In the genomic region with DNA sequence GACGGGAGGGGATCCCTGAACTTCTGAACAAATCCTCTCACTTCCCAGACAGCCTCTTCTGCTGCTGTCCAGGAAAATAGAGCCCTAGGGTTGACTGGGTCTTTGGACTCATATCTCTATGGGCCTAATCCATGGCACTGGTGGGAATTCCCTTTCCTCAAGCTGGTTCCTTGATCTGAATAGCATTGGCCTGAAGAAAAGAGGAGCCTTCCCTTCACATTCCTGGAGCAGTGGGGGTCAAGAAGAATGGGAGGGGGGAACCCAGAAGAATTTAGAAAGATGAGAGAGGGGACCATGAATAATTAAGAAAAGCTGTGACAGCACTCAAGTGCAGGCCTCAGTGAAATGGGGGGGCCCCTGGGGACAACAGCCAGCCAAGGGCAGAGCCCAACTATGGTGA, we compare ENCODE assay signal across 16 cellular contexts.
A peak's percentile ranks its signal among the peaks of the same experiment; 100 is the strongest.
DNase-seq lines count a peak whose midpoint lies in the region; ATAC-seq and TF ChIP-seq lines count a peak whose summit lies in the region.
"Had no signal": no experiment of that assay in that cellular context is flagged by ENCODE, and none has a peak within 500 bp of the region (broad histone marks: within the 10 kb centered on the region; RNA-seq: fewer than 3 reads in every experiment).

No MANE protein-coding gene starts in this region.

- H3K4me3 ChIP-seq in H7 (ENCODE audit: insufficient read depth, low read depth, low read length) (no peak overlapping the region), esophagus muscularis mucosa (no peak overlapping the region), muscle layer of duodenum (ENCODE audit: low read depth in 1 of 2, low read length in 2 of 2) (no peak overlapping the region), transverse colon (no peak overlapping the region)
- H3K4me3 ChIP-seq: SJSA1 had no signal

- DNase-seq in H7 (peak; percentile 45), esophagus muscularis mucosa (ENCODE audit: extremely low spot score) (no peak), transverse colon (no peak), H4 (ENCODE audit: low spot score) (no peak), NCI-H774 (lab: John Stamatoyannopoulos, UW) (no peak)
- no peak for DNase-seq in activated CD4-positive, alpha-beta T cell treated with anti-CD3 and anti-CD28 coated beads for 36 hours
- DNase-seq: ACHN; Caco-2; CD4-positive, CD25-positive, alpha-beta regulatory T cell; DMS153; NCI-H1048; NCI-H146; NCI-H2081; NCI-H82 had no signal

- H3K9me3 ChIP-seq in esophagus muscularis mucosa (no peaks in the 10 kb centered on the region), muscle layer of duodenum (ENCODE audit: control insufficient read depth in 1 of 2, low read length in 2 of 2) (no peaks in the 10 kb centered on the region), transverse colon (no peaks in the 10 kb centered on the region)
- H3K9me3 ChIP-seq: Caco-2, SJSA1 had no signal

- POLR2A ChIA-PET in activated CD4-positive, alpha-beta T cell treated with anti-CD3 and anti-CD28 coated beads for 36 hours (lab: Charles Lee), result no interaction called here

- H3K9me3 Mint-ChIP-seq in activated CD4-positive, alpha-beta T cell treated with anti-CD3 and anti-CD28 coated beads for 36 hours (ENCODE audit: low read depth), result no peaks in the 10 kb centered on the region
- H3K9me3 Mint-ChIP-seq: CD4-positive, CD25-positive, alpha-beta regulatory T cell had no signal

- H3K36me3 ChIP-seq in H7 (replicated peaks; ENCODE audit: control insufficient read depth, insufficient read depth, low read length) (no peaks in the 10 kb centered on the region), esophagus muscularis mucosa (peaks cover 16 to 60% (median 31%) of the 10 kb centered on the region in 4 donors), muscle layer of duodenum (ENCODE audit: control insufficient read depth in 1 of 2, insufficient read depth in 2 of 2, low read length in 2 of 2) (peaks cover 26 to 51% of the 10 kb centered on the region in 2 donors), transverse colon (peaks cover 0 to 14% (median 2%) of the 10 kb centered on the region in 4 donors)

- H3K27ac ChIP-seq in esophagus muscularis mucosa (replicated peaks in 1 of 4), result peak overlapping the region; percentile 17 to 56 (median 36)
- peak overlapping the region; percentile 57 for H3K27ac ChIP-seq in muscle layer of duodenum (ENCODE audit: low read length)
- H3K27ac ChIP-seq in transverse colon, result peak overlapping the region; percentile 15 to 87 (median 34)
- H3K27ac ChIP-seq: SJSA1 had no signal

- TF ChIP-seq EP300 in esophagus muscularis mucosa (IDR thresholded peaks at IDR 0.05) (no peak), transverse colon (IDR thresholded peaks at IDR 0.05; ENCODE audit: low read depth) (no peak)

- WGBS in esophagus muscularis mucosa, result 100% methylated on average over 1 of the region's 1 CpG
- 94 to 100% methylated on average over 1 of the region's 1 CpG for whole genome bisulfite sequencing in transverse colon (ENCODE audit: low coverage in 1 of 2), 2 donors

- H3K27ac Mint-ChIP-seq in activated CD4-positive, alpha-beta T cell treated with anti-CD3 and anti-CD28 coated beads for 36 hours, result no peak overlapping the region
- H3K27ac Mint-ChIP-seq: CD4-positive, CD25-positive, alpha-beta regulatory T cell had no signal

- intact Hi-C loops in esophagus muscularis mucosa (cut with DNase I), result no loop called here
- intact Hi-C loops in transverse colon (cut with DNase I; ENCODE audit: low total_unique reads), result no loop called here
- intact Hi-C loops in activated CD4-positive, alpha-beta T cell treated with anti-CD3 and anti-CD28 coated beads for 36 hours (cut with DNase I, micrococcal nuclease), result no loop called here

- no peak for TF ChIP-seq POLR2A in esophagus muscularis mucosa (IDR thresholded peaks at IDR 0.05; ENCODE audit: low read depth)
- TF ChIP-seq POLR2A in transverse colon (IDR thresholded peaks at IDR 0.05), result no peak

- peaks cover 11% of the 10 kb centered on the region for H3K36me3 Mint-ChIP-seq in activated CD4-positive, alpha-beta T cell treated with anti-CD3 and anti-CD28 coated beads for 36 hours (ENCODE audit: low read depth)
- H3K36me3 Mint-ChIP-seq: CD4-positive, CD25-positive, alpha-beta regulatory T cell had no signal

- CTCF ChIA-PET in activated CD4-positive, alpha-beta T cell treated with anti-CD3 and anti-CD28 coated beads for 36 hours (lab: Charles Lee), result interaction anchor here (0.6 kb wide), 1 partner anchor 19 kb away, joined by 3 read pairs; no protein-coding TSS in a partner anchor

- no peak for ATAC-seq in activated CD4-positive, alpha-beta T cell treated with anti-CD3 and anti-CD28 coated beads for 36 hours

- TF ChIP-seq CTCF in esophagus muscularis mucosa (IDR thresholded peaks at IDR 0.05), result no peak
- TF ChIP-seq CTCF in transverse colon (IDR thresholded peaks at IDR 0.05), result no peak

- no peaks in the 10 kb centered on the region for H3K27me3 Mint-ChIP-seq in activated CD4-positive, alpha-beta T cell treated with anti-CD3 and anti-CD28 coated beads for 36 hours
- H3K27me3 Mint-ChIP-seq: CD4-positive, CD25-positive, alpha-beta regulatory T cell had no signal

- no peak overlapping the region for H3K4me3 Mint-ChIP-seq in activated CD4-positive, alpha-beta T cell treated with anti-CD3 and anti-CD28 coated beads for 36 hours
- H3K4me3 Mint-ChIP-seq: CD4-positive, CD25-positive, alpha-beta regulatory T cell had no signal

- H3K4me1 ChIP-seq in esophagus muscularis mucosa (peaks cover 0 to 22% (median 21%) of the 10 kb centered on the region in 4 donors), muscle layer of duodenum (ENCODE audit: control insufficient read depth in 1 of 2, insufficient read depth in 2 of 2, low read length in 2 of 2) (peaks cover 8 to 18% of the 10 kb centered on the region in 2 donors), transverse colon (peaks cover 0 to 11% (median 0%) of the 10 kb centered on the region in 4 donors)
- H3K4me1 ChIP-seq: Caco-2 had no signal

- in situ Hi-C loops in transverse colon (cut with MboI; ENCODE audit: low pct_ligation_motif_present in 1 of 4, low pct_unique_long_range_greater_than_20kb in 1 of 4, low sequenced_read_pairs in 3 of 4), result no loop called here

- no peaks in the 10 kb centered on the region for H3K4me1 Mint-ChIP-seq in activated CD4-positive, alpha-beta T cell treated with anti-CD3 and anti-CD28 coated beads for 36 hours
- H3K4me1 Mint-ChIP-seq: CD4-positive, CD25-positive, alpha-beta regulatory T cell had no signal

- no peaks in the 10 kb centered on the region for H3K27me3 ChIP-seq in H7 (ENCODE audit: control insufficient read depth, insufficient read depth, low read length)
- H3K27me3 ChIP-seq in esophagus muscularis mucosa, result no peaks in the 10 kb centered on the region
- no peaks in the 10 kb centered on the region for H3K27me3 ChIP-seq in muscle layer of duodenum (ENCODE audit: low read depth, low read length)
- no peaks in the 10 kb centered on the region for H3K27me3 ChIP-seq in transverse colon
- H3K27me3 ChIP-seq: SJSA1 had no signal
